1 cellular context compared by ENCODE assay signal in genomic region chr7:86939197-86939814, GRCh38.
TF ChIP-seq lines count a peak whose summit lies in the region.

No MANE protein-coding gene starts in this region.

TF ChIP-seq in K562, 482 proteins besides CTCF, POLR2A, EP300 and RAD21 (continued from another document):
- TF ChIP-seq JUND (IDR thresholded peaks at IDR 0.05; ENCODE audit: borderline replicate concordance, low read depth, low read length) (peak; percentile 33; the same call in 1 of the 2 replicates), JUND (tag; IDR thresholded peaks at IDR 0.05; ENCODE audit: borderline replicate concordance, low read depth, low read length) (no peak)
